ENCODE assay signal across 1 cellular context in the genomic region with DNA sequence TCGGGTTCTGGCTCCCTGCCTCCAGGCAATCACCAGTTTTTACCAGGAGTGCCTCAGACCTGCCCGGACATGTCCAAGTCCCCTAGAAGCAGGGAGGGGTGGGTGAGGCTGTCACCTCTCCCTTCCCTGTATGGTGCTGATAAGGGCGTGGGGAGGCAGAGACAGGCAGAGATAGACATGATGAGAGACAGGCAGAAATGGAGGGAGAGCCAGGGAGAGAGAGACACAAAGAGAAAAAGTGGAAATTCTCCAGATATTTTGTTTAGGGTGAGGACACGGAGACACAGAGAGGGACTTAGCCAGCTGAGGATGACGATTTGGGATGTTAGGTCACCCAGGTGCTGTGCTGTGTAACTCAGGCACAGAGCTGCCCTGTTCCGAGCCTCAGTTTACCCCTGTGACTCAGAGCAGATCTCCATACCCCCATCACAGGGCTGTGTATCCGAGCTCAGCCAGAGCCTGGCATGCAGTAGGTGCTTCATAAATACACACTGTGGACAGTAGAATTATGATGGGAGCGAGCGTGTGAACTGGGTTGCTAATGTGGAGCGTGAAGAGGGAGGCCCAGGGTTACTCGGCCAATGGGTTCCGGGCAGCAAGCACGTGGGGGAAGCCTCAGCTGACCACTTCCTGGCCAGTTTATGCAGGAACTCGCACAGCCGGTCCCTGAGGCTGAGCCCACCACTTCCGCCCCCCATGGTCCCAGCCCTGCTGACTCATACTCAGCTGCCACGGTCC.
TF ChIP-seq lines count a peak whose summit lies in the region.

No MANE protein-coding gene starts in this region.

TF ChIP-seq in K562, 482 proteins besides CTCF, POLR2A, EP300 and RAD21 (continued from another document and continues in another):
- TF ChIP-seq CREB5 (CRISPR knock-in tag; IDR thresholded peaks at IDR 0.05) = no peak
- TF ChIP-seq ZNF318 (IDR thresholded peaks at IDR 0.05; ENCODE audit: borderline replicate concordance in 1 of 2, low read depth in 1 of 2) = peak in 1 of 2 experiments; percentile 93; a peak in 2 of 4 replicates
- no peak for TF ChIP-seq ZNF3 (CRISPR knock-in tag; IDR thresholded peaks at IDR 0.05)
- peak; percentile 90 for TF ChIP-seq BRD4 (IDR thresholded peaks at IDR 0.05)
- TF ChIP-seq ETS2 (tag; IDR thresholded peaks at IDR 0.05; ENCODE audit: borderline replicate concordance, poor library complexity, severe bottlenecking) = no peak
- TF ChIP-seq ZNF224 (CRISPR knock-in tag; IDR thresholded peaks at IDR 0.05) = no peak
- no peak for TF ChIP-seq HNRNPLL (IDR thresholded peaks at IDR 0.05; ENCODE audit: low read depth, low read length, poor library complexity, severe bottlenecking)
- TF ChIP-seq SMARCA5 (IDR thresholded peaks at IDR 0.05) = peak; percentile 84
- peak in 1 of 2 experiments; percentile 80; a peak in 2 of 4 replicates for TF ChIP-seq SRF (CRISPR knock-in tag; IDR thresholded peaks at IDR 0.05)
- peak; percentile 83 for TF ChIP-seq KLF16 (IDR thresholded peaks at IDR 0.05)
- TF ChIP-seq ZNF121 (CRISPR knock-in tag; conservative IDR thresholded peaks at IDR 0.05) = no peak
- no peak for TF ChIP-seq ZNF707 (CRISPR knock-in tag; conservative IDR thresholded peaks at IDR 0.05)
- no peak for TF ChIP-seq STAT5B (CRISPR knock-in tag; IDR thresholded peaks at IDR 0.05)
- TF ChIP-seq, protein P1, sequence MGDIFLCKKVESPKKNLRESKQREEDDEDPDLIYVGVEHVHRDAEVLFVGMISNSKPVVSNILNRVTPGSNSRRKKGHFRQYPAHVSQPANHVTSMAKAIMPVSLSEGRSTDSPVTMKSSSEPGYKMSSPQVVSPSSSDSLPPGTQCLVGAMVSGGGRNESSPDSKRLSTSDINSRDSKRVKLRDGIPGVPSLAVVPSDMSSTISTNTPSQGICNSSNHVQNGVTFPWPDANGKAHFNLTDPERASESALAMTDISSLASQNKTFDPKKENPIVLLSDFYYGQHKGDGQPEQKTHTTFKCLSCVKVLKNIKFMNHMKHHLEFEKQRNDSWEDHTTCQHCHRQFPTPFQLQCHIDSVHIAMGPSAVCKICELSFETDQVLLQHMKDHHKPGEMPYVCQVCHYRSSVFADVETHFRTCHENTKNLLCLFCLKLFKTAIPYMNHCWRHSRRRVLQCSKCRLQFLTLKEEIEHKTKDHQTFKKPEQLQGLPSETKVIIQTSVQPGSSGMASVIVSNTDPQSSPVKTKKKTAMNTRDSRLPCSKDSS (IDR thresholded peaks at IDR 0.05; ENCODE audit: low read depth, partially characterized antibody) = no peak
- no peak for TF ChIP-seq POLR2AphosphoS2 (IDR thresholded peaks at IDR 0.05; ENCODE audit: low read length)
- TF ChIP-seq E2F1 (CRISPR knock-in tag; IDR thresholded peaks at IDR 0.05) = no peak; the same call in 1 of the 2 replicates
- no peak for TF ChIP-seq CHCHD3 (CRISPR knock-in tag; IDR thresholded peaks at IDR 0.05)
- no peak for TF ChIP-seq ZNF77 (CRISPR knock-in tag; IDR thresholded peaks at IDR 0.05)
- TF ChIP-seq NFATC3 (IDR thresholded peaks at IDR 0.05) = no peak
- no peak for TF ChIP-seq KAT8 (IDR thresholded peaks at IDR 0.05; ENCODE audit: low read depth)
- TF ChIP-seq ZZZ3 (IDR thresholded peaks at IDR 0.05) = 0 out of 2 replicates have a peak, but pooled peaks have one; percentile 46
- peak; percentile 93 for TF ChIP-seq EP400 (IDR thresholded peaks at IDR 0.05)
- TF ChIP-seq, protein P2, sequence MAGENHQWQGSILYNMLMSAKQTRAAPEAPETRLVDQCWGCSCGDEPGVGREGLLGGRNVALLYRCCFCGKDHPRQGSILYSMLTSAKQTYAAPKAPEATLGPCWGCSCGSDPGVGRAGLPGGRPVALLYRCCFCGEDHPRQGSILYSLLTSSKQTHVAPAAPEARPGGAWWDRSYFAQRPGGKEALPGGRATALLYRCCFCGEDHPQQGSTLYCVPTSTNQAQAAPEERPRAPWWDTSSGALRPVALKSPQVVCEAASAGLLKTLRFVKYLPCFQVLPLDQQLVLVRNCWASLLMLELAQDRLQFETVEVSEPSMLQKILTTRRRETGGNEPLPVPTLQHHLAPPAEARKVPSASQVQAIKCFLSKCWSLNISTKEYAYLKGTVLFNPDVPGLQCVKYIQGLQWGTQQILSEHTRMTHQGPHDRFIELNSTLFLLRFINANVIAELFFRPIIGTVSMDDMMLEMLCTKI (IDR thresholded peaks at IDR 0.05; ENCODE audit: partially characterized antibody) = no peak
- TF ChIP-seq SMARCB1 (IDR thresholded peaks at IDR 0.05; ENCODE audit: insufficient read length, low read depth) = no peak
- no peak for TF ChIP-seq MYBL2 (IDR thresholded peaks at IDR 0.05; ENCODE audit: low read depth)
- no peak for TF ChIP-seq MYBL2 (CRISPR knock-in tag; IDR thresholded peaks at IDR 0.05; ENCODE audit: borderline replicate concordance)
- no peak for TF ChIP-seq ZBTB12 (CRISPR knock-in tag; IDR thresholded peaks at IDR 0.05)
- TF ChIP-seq HCFC1 (IDR thresholded peaks at IDR 0.05; ENCODE audit: low read depth, low read length) = peak; percentile 74
- peak; percentile 55; the same call in 1 of the 2 replicates for TF ChIP-seq DMBX1 (CRISPR knock-in tag; IDR thresholded peaks at IDR 0.05; ENCODE audit: borderline replicate concordance)
- TF ChIP-seq COPS2 (conservative IDR thresholded peaks at IDR 0.05) = no peak
- peak; percentile 79 for TF ChIP-seq ZEB2 (IDR thresholded peaks at IDR 0.05)
- TF ChIP-seq YY1 (IDR thresholded peaks at IDR 0.05; ENCODE audit: borderline replicate concordance in 1 of 3, control insufficient read depth in 1 of 3, extremely low read depth in 1 of 3, insufficient read depth in 3 of 3, insufficient read length in 1 of 3, insufficient replicate concordance in 2 of 3, low read depth in 1 of 3, low read length in 2 of 3) = peak in 2 of 3 experiments; percentile 62 to 78
- TF ChIP-seq NRF1 (conservative IDR thresholded peaks at IDR 0.05 in 1 of 2, IDR thresholded peaks at IDR 0.05 in 1 of 2) = peak; percentile 40 to 50
- peak; percentile 95 for TF ChIP-seq NCOR1 (IDR thresholded peaks at IDR 0.05)
- TF ChIP-seq ESRRB (CRISPR knock-in tag; IDR thresholded peaks at IDR 0.05; ENCODE audit: borderline replicate concordance) = no peak; the same call in 1 of the 2 replicates
- no peak for TF ChIP-seq ZC3H4 (CRISPR knock-in tag; IDR thresholded peaks at IDR 0.05; ENCODE audit: borderline replicate concordance)
- TF ChIP-seq ZBTB11 (CRISPR knock-in tag; IDR thresholded peaks at IDR 0.05) = peak in 2 of 3 experiments; percentile 83 to 97; a peak in 4 of 6 replicates
- no peak for TF ChIP-seq KAT7 (CRISPR knock-in tag; IDR thresholded peaks at IDR 0.05; ENCODE audit: borderline replicate concordance)
- TF ChIP-seq DPF2 (IDR thresholded peaks at IDR 0.05) = peak; percentile 99
- TF ChIP-seq PREB (CRISPR knock-in tag; IDR thresholded peaks at IDR 0.05) = no peak
